Comparison of ENCODE assay signal across 21 cellular contexts in the genomic region with DNA sequence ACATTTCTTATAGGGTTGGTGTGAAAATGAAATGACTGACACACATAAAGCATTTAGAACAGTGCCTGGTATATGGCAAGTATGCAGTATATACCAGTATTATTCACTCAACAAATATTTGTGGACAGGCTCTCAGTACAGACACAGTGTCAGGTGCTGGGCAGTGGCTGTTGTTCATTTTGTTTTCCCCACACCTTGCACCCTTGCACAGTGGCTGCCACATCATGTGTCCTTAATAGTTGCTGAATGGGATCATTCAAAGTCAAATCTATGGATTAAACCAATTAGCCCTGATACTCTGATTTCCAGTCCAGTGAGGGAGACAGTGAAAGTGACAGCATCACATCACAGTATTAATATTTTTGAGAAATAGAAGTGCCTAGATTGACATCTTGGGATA. TPM values are rescaled to one million over a fixed set of nuclear protein-coding genes. Genes with fewer than 3 reads are reported as not detected.
DNase-seq lines count a peak whose midpoint lies in the region; ATAC-seq lines count a peak whose summit lies in the region.
"Had no signal": no experiment of that assay in that cellular context is flagged by ENCODE, and none has a peak within 500 bp of the region (broad histone marks: within the 10 kb centered on the region; RNA-seq: fewer than 3 reads in every experiment).

No MANE protein-coding gene starts in this region.

- H3K4me3 ChIP-seq in thymus (ENCODE audit: low read length), result peak overlapping the region; percentile 75
- H3K4me3 ChIP-seq: GM23248 had no signal

- no peaks in the 10 kb centered on the region for H3K27me3 Mint-ChIP-seq in activated T-cell treated with anti-CD3 and anti-CD28 coated beads, Interleukin-2, amount 50 U/mL, for 72 hours (ENCODE audit: low read depth)
- H3K27me3 Mint-ChIP-seq in T-cell, result no peaks in the 10 kb centered on the region
- H3K27me3 Mint-ChIP-seq in effector memory CD8-positive, alpha-beta T cell, result no peaks in the 10 kb centered on the region
- H3K27me3 Mint-ChIP-seq: brain had no signal

- CTCF ChIA-PET in T-cell (lab: Charles Lee), result interaction anchor here in 1 of 2 donors (0.5 to 1.8 kb wide), 3 partner anchors 16 to 733 kb away, joined by 3 to 4 read pairs (median 3); no protein-coding TSS in a partner anchor

- H3K4me3 Mint-ChIP-seq in activated T-cell treated with anti-CD3 and anti-CD28 coated beads, Interleukin-2, amount 50 U/mL, for 72 hours, result peak overlapping the region; percentile 98 to 99
- peak overlapping the region; percentile 93 to 98 (median 96) for H3K4me3 Mint-ChIP-seq in T-cell
- H3K4me3 Mint-ChIP-seq in effector memory CD8-positive, alpha-beta T cell, result peak overlapping the region; percentile 93 to 97
- H3K4me3 Mint-ChIP-seq: brain had no signal

- POLR2A ChIA-PET in T-cell (lab: Charles Lee), result no interaction called here

- peaks cover 78% of the 10 kb centered on the region for H3K4me1 Mint-ChIP-seq in activated T-cell treated with anti-CD3 and anti-CD28 coated beads, Interleukin-2, amount 50 U/mL, for 72 hours (ENCODE audit: low read depth)
- H3K4me1 Mint-ChIP-seq in T-cell, result peaks cover 78 to 94% (median 84%) of the 10 kb centered on the region in 3 donors
- peaks cover 54 to 62% of the 10 kb centered on the region in 2 donors for H3K4me1 Mint-ChIP-seq in effector memory CD8-positive, alpha-beta T cell (ENCODE audit: low read depth in 2 of 2)
- H3K4me1 Mint-ChIP-seq: brain had no signal

- peak overlapping the region; percentile 100 for H3K27ac Mint-ChIP-seq in activated T-cell treated with anti-CD3 and anti-CD28 coated beads, Interleukin-2, amount 50 U/mL, for 72 hours
- peak overlapping the region; percentile 97 to 100 for H3K27ac Mint-ChIP-seq in T-cell
- H3K27ac Mint-ChIP-seq in effector memory CD8-positive, alpha-beta T cell, result peak overlapping the region; percentile 93 to 98
- H3K27ac Mint-ChIP-seq: brain had no signal

- peaks cover 10% of the 10 kb centered on the region for H3K4me1 ChIP-seq in thymus (ENCODE audit: control insufficient read depth, insufficient read depth, low read length)

- peak overlapping the region; percentile 80 for H3K27ac ChIP-seq in thymus (ENCODE audit: low read depth)
- H3K27ac ChIP-seq: GM23248, KMS-11 had no signal

- no peak for DNase-seq in activated T-cell treated with anti-CD3 and anti-CD28 coated beads, Interleukin-2, amount 50 U/mL, for 72 hours
- no peak for DNase-seq in activated T-cell treated with anti-CD3 and anti-CD28 coated beads for 4 hours
- DNase-seq in T-cell, result no peak
- DNase-seq in effector memory CD8-positive, alpha-beta T cell, result no peak
- no peak for DNase-seq in amygdala (lab: John Stamatoyannopoulos, UW)
- DNase-seq: activated CD4-positive, CD25-positive, alpha-beta regulatory T cell; dermis blood vessel endothelial cell; GDM1; GM23248; NCI-H1105; NCI-H2171; SW 1271 had no signal

- H3K9me3 ChIP-seq in thymus (ENCODE audit: control insufficient read depth), result no peaks in the 10 kb centered on the region

- H3K9me3 Mint-ChIP-seq in activated T-cell treated with anti-CD3 and anti-CD28 coated beads, Interleukin-2, amount 50 U/mL, for 72 hours, result peaks cover 0 to 2% of the 10 kb centered on the region in 2 donors
- H3K9me3 Mint-ChIP-seq in T-cell, result no peaks in the 10 kb centered on the region
- no peaks in the 10 kb centered on the region for H3K9me3 Mint-ChIP-seq in effector memory CD8-positive, alpha-beta T cell
- H3K9me3 Mint-ChIP-seq: brain had no signal

- peaks cover 5% of the 10 kb centered on the region for H3K36me3 ChIP-seq in thymus (ENCODE audit: control insufficient read depth, insufficient read depth)

- ATAC-seq in activated T-cell treated with anti-CD3 and anti-CD28 coated beads, Interleukin-2, amount 50 U/mL, for 72 hours (replicated peaks in 1 of 2), result no peak
- ATAC-seq in T-cell (replicated peaks in 1 of 4), result no peak
- ATAC-seq in effector memory CD8-positive, alpha-beta T cell (replicated peaks), result no peak
- ATAC-seq in HG03521 (IDR thresholded peaks at IDR 0.05; ENCODE audit: unreplicated experiment), result no peak
- ATAC-seq in HG03139 (IDR thresholded peaks at IDR 0.05; ENCODE audit: unreplicated experiment), result no peak

- no peaks in the 10 kb centered on the region for H3K27me3 ChIP-seq in thymus (ENCODE audit: control insufficient read depth, insufficient read depth)

- peaks cover 31 to 34% of the 10 kb centered on the region in 2 donors for H3K36me3 Mint-ChIP-seq in activated T-cell treated with anti-CD3 and anti-CD28 coated beads, Interleukin-2, amount 50 U/mL, for 72 hours (ENCODE audit: insufficient read depth in 2 of 2)
- peaks cover 5% of the 10 kb centered on the region for H3K36me3 Mint-ChIP-seq in T-cell
- peaks cover 27% of the 10 kb centered on the region for H3K36me3 Mint-ChIP-seq in effector memory CD8-positive, alpha-beta T cell (ENCODE audit: insufficient read depth)
- H3K36me3 Mint-ChIP-seq: brain had no signal

RNA-seq across cellular contexts. Expression of gene SLAMF1, which starts 2.4 kb away (rescaled TPM):
- 100 to 1,000 TPM in 1 of 2 donors, 10 to 100 TPM in 1; 81.4 to 134 TPM for total RNA-seq in activated T-cell treated with anti-CD3 and anti-CD28 coated beads, Interleukin-2, amount 50 U/mL, for 72 hours
- total RNA-seq in T-cell, result 10 to 100 TPM; 19.4 to 38.7 (median 30.7) TPM
- polyA plus RNA-seq in thymus, result 115 TPM
- total RNA-seq: dermis blood vessel endothelial cell, fibroblast of lung, GM23248, osteoblast had no signal
- polyA plus RNA-seq: AG04450, fibroblast of lung, GM23248, keratinocyte had no signal
